ENCODE assay signal across 1 cellular context in genomic region chr9:115972802-115973201, GRCh38.
TF ChIP-seq lines count a peak whose summit lies in the region.

No MANE protein-coding gene starts in this region.

TF ChIP-seq in HepG2, 621 proteins besides CTCF, POLR2A, EP300 and RAD21 (continued from another document):
- no peak for TF ChIP-seq PHF21A (CRISPR knock-in tag; IDR thresholded peaks at IDR 0.05)
- no peak for TF ChIP-seq NR2F6 (IDR thresholded peaks at IDR 0.05)
- no peak for TF ChIP-seq NR2F6 (CRISPR knock-in tag; IDR thresholded peaks at IDR 0.05)
- TF ChIP-seq ZNF350 (CRISPR knock-in tag; IDR thresholded peaks at IDR 0.05; ENCODE audit: borderline replicate concordance, low read depth) = no peak
- no peak for TF ChIP-seq NR2C2 (CRISPR knock-in tag; IDR thresholded peaks at IDR 0.05; ENCODE audit: borderline replicate concordance)
